In genomic region chr12:11026118-11026517, GRCh38 we compare ENCODE assay signal across 24 cellular contexts. TPM values are rescaled to one million over a fixed set of nuclear protein-coding genes. Genes with fewer than 3 reads are reported as not detected.
A peak's percentile ranks its signal among the peaks of the same experiment; 100 is the strongest.
DNase-seq lines count a peak whose midpoint lies in the region; ATAC-seq, FAIRE-seq and TF ChIP-seq lines count a peak whose summit lies in the region.
"Had no signal": no experiment of that assay in that cellular context is flagged by ENCODE, and none has a peak within 500 bp of the region (broad histone marks: within the 10 kb centered on the region; RNA-seq: fewer than 3 reads in every experiment).

No MANE protein-coding gene starts in this region.

- H3K4me3 ChIP-seq in A673 (ENCODE audit: low read depth, low read length, poor library complexity, severe bottlenecking), result no peak overlapping the region
- no peak overlapping the region for H3K4me3 ChIP-seq in uterus
- H3K4me3 ChIP-seq in transverse colon, result no peak overlapping the region
- no peak overlapping the region for H3K4me3 ChIP-seq in aorta (ENCODE audit: low read length in 2 of 2)
- H3K4me3 ChIP-seq: breast epithelium, left lung, PC-9 had no signal

- no peak for TF ChIP-seq EP300 in transverse colon (IDR thresholded peaks at IDR 0.05; ENCODE audit: low read depth)

- DNase-seq in A673 (ENCODE audit: low spot score), result no peak
- no peak for DNase-seq in foreskin keratinocyte
- DNase-seq in uterus, result no peak
- DNase-seq in transverse colon, result no peak
- no peak for DNase-seq in aorta
- DNase-seq in GM12892 (ENCODE audit: insufficient read length), result no peak
- DNase-seq: activated CD8-positive, alpha-beta memory T cell treated with anti-CD3 and anti-CD28 coated beads, Interleukin-2, amount 50 U/mL, for 48 hours; activated naive CD8-positive, alpha-beta T cell treated with anti-CD3 and anti-CD28 coated beads, Interleukin-2, amount 50 U/mL, for 24 hours; CD4-positive, alpha-beta memory T cell; DMS79; left lung; MM.1S; NCI-H1436 treated with DMSO at 0.1 percent for 48 hours; NCI-H2171; NCI-H748 treated with DMSO at 0.1 percent for 48 hours; PC-9; stimulated activated CD4-positive, alpha-beta T cell treated with anti-CD3 and anti-CD28 coated beads, Interleukin-1b, Interleukin-23, amount 100 ng/mL, for 48 hours; stimulated activated naive B cell treated with anti-CD40 and anti-IgM and Interleukin-4, amounts not matched to agents 10 μg/mL and 1 μg/mL and 100 μg/mL, for 72 hours had no signal

- POLR2A ChIA-PET in A673 (lab: Charles Lee; ENCODE audit: low non-redundant PET), result no interaction called here

- H3K27me3 ChIP-seq in A673 (replicated peaks; ENCODE audit: insufficient read depth, low read depth, low read length, poor library complexity) (no peaks in the 10 kb centered on the region), foreskin keratinocyte (no peaks in the 10 kb centered on the region), uterus (no peaks in the 10 kb centered on the region), transverse colon (no peaks in the 10 kb centered on the region), aorta (ENCODE audit: control insufficient read depth in 1 of 2, insufficient read depth in 2 of 2, low read length in 1 of 2) (no peaks in the 10 kb centered on the region)
- H3K27me3 ChIP-seq: breast epithelium, left lung had no signal

- H3K27ac ChIP-seq in A673 (ENCODE audit: low read depth, low read length, poor library complexity, severe bottlenecking) (no peak overlapping the region), VCaP (no peak overlapping the region), foreskin keratinocyte (no peak overlapping the region), uterus (no peak overlapping the region), transverse colon (no peak overlapping the region), aorta (ENCODE audit: low read depth in 1 of 2, low read length in 2 of 2) (no peak overlapping the region)
- H3K27ac ChIP-seq: breast epithelium, left lung, PC-9 had no signal

- 0 out of 2 replicates have a peak, but pooled peaks have one; percentile 16 for TF ChIP-seq CTCF in A673 (conservative IDR thresholded peaks at IDR 0.05; ENCODE audit: low read depth, low read length)
- TF ChIP-seq CTCF in GM12872 (IDR thresholded peaks at IDR 0.05; ENCODE audit: insufficient read depth, low read depth, low read length), result 0 out of 3 replicates have a peak, but pooled peaks have one; percentile 13
- TF ChIP-seq CTCF in VCaP (conservative IDR thresholded peaks at IDR 0.05), result peak; percentile 10; the same call in 1 of the 2 replicates
- TF ChIP-seq CTCF in foreskin keratinocyte (conservative IDR thresholded peaks at IDR 0.05), result peak; percentile 8
- no peak for TF ChIP-seq CTCF in uterus (IDR thresholded peaks at IDR 0.05)
- TF ChIP-seq CTCF in transverse colon (IDR thresholded peaks at IDR 0.05), result no peak

- ATAC-seq in foreskin keratinocyte (no peak), aorta (ENCODE audit: low FRiP score) (no peak)
- ATAC-seq: activated naive CD8-positive, alpha-beta T cell treated with anti-CD3 and anti-CD28 coated beads, Interleukin-2, amount 50 U/mL, for 24 hours; left lung; stimulated activated naive B cell treated with anti-CD40 and anti-IgM and Interleukin-4, amounts not matched to agents 10 μg/mL and 1 μg/mL and 100 μg/mL, for 72 hours had no signal

- no peaks in the 10 kb centered on the region for H3K9me3 ChIP-seq in A673 (ENCODE audit: low read depth, low read length, poor library complexity, severe bottlenecking)
- no peaks in the 10 kb centered on the region for H3K9me3 ChIP-seq in uterus
- no peaks in the 10 kb centered on the region for H3K9me3 ChIP-seq in transverse colon
- no peaks in the 10 kb centered on the region for H3K9me3 ChIP-seq in aorta (ENCODE audit: control insufficient read depth, low read length)
- H3K9me3 ChIP-seq: breast epithelium had no signal

- H3K4me1 ChIP-seq in A673 (ENCODE audit: insufficient read depth, low read length, poor library complexity, severe bottlenecking), result no peaks in the 10 kb centered on the region
- no peaks in the 10 kb centered on the region for H3K4me1 ChIP-seq in foreskin keratinocyte
- H3K4me1 ChIP-seq in uterus, result no peaks in the 10 kb centered on the region
- H3K4me1 ChIP-seq in transverse colon, result no peaks in the 10 kb centered on the region
- peaks cover 0 to 2% of the 10 kb centered on the region in 2 donors for H3K4me1 ChIP-seq in aorta (ENCODE audit: control insufficient read depth in 1 of 2, insufficient read depth in 2 of 2, low read length in 2 of 2)
- H3K4me1 ChIP-seq: breast epithelium, left lung had no signal

- no peak for TF ChIP-seq POLR2A in uterus (IDR thresholded peaks at IDR 0.05)
- no peak for TF ChIP-seq POLR2A in transverse colon (IDR thresholded peaks at IDR 0.05)
- no peak for TF ChIP-seq POLR2A in GM12892 (IDR thresholded peaks at IDR 0.05; ENCODE audit: low read depth, low read length)

- WGBS in transverse colon (ENCODE audit: low coverage in 1 of 2), 2 donors, result 91 to 100% methylated on average over 2 to 6 of the region's 6 CpGs
- 93% methylated on average over 6 of the region's 6 CpGs for WGBS in aorta, 2 donors

- no peak for FAIRE-seq in GM12892 (lab: Jason Lieb, UNC)

- CTCF ChIA-PET in A673 (lab: Charles Lee), result no interaction called here

- H3K36me3 ChIP-seq in A673 (ENCODE audit: insufficient read depth, low read length, poor library complexity, severe bottlenecking) (no peaks in the 10 kb centered on the region), uterus (no peaks in the 10 kb centered on the region), transverse colon (no peaks in the 10 kb centered on the region), aorta (ENCODE audit: control insufficient read depth in 1 of 2, insufficient read depth in 2 of 2, low read length in 1 of 2) (peaks cover 0 to 2% of the 10 kb centered on the region in 2 donors)
- H3K36me3 ChIP-seq: breast epithelium had no signal

- intact Hi-C loops in A673 (cut with micrococcal nuclease; ENCODE audit: unreplicated experiment) (no loop called here), uterus (cut with DNase I; ENCODE audit: low total_unique reads) (no loop called here), transverse colon (cut with DNase I; ENCODE audit: low total_unique reads) (no loop called here), aorta (cut with DNase I) (no loop called here)

- in situ Hi-C loops in transverse colon (cut with MboI; ENCODE audit: low pct_ligation_motif_present in 1 of 4, low pct_unique_long_range_greater_than_20kb in 1 of 4, low sequenced_read_pairs in 3 of 4), result no loop called here

- no TSS peak for BruUV-seq in A673 (replicated peaks; lab: Mats Ljungman, UMichigan)

RNA-seq across cellular contexts. Expression of gene TAS2R19, which starts 3.7 kb away (rescaled TPM):
- total RNA-seq in A673 (2021), result 4.8 and 5.2 TPM in 2 replicates
- 0.49 and 0.61 TPM in 2 replicates for total RNA-seq in foreskin keratinocyte
- polyA plus RNA-seq in foreskin keratinocyte, result not detected in 2 replicates
- total RNA-seq in uterus, result 10 to 100 TPM in 2 of 4 donors, 1 to 10 TPM in 2; 2.6 to 32.1 (median 8.2) TPM
- total RNA-seq in transverse colon, result 1 to 10 TPM; 1.4 to 9.2 (median 5.0) TPM
- 1 to 10 TPM; 5.9 to 9.1 TPM for total RNA-seq in aorta
- polyA plus RNA-seq in aorta, result under 1 TPM in 1 of 2 donors, not detected in 1; 0.72 TPM
- 0.83 TPM for polyA plus RNA-seq in GM12892 (2012; ENCODE audit: missing spikeins)
- polyA plus RNA-seq: CD4-positive, alpha-beta memory T cell had no signal

RNA-seq across cellular contexts. Expression of gene TAS2R31, which starts 5.1 kb away (rescaled TPM):
- 4.4 and 5.2 TPM in 2 replicates for total RNA-seq in A673 (2021)
- total RNA-seq in foreskin keratinocyte, result 0.61 and 0.74 TPM in 2 replicates
- polyA plus RNA-seq in foreskin keratinocyte, result not detected in 2 replicates
- 10 to 100 TPM in 3 of 4 donors, under 1 TPM in 1; 0.59 to 30.8 (median 15.7) TPM for total RNA-seq in uterus
- total RNA-seq in transverse colon, result 10 to 100 TPM in 3 of 4 donors, 1 to 10 TPM in 1; 4.5 to 27.5 (median 15.0) TPM
- 1 to 10 TPM; 5.3 to 9.1 TPM for total RNA-seq in aorta
- under 1 TPM in 1 of 2 donors, not detected in 1; 0.82 TPM for polyA plus RNA-seq in aorta
- 0.91 TPM for polyA plus RNA-seq in GM12892 (2012; ENCODE audit: missing spikeins)
- polyA plus RNA-seq: CD4-positive, alpha-beta memory T cell had no signal

RNA-seq across cellular contexts. Expression of gene TAS2R20, which starts 28.0 kb away (rescaled TPM):
- total RNA-seq in A673 (2021) (2.7 and 3.0 TPM in 2 replicates), foreskin keratinocyte (0.21 and 0.44 TPM in 2 replicates), uterus (10 to 100 TPM in 1 of 4 donors, 1 to 10 TPM in 2, under 1 TPM in 1; 0.77 to 24.1 (median 4.8) TPM), transverse colon (1 to 10 TPM in 3 of 4 donors, not detected in 1; 2.6 to 6.0 (median 5.6) TPM), aorta (1 to 10 TPM; 4.3 to 4.8 TPM)
- polyA plus RNA-seq in foreskin keratinocyte (0.08 TPM in 1 of 2 replicates, not detected in the other), aorta (under 1 TPM in 1 of 2 donors, not detected in 1; 0.49 TPM)
- polyA plus RNA-seq in GM12892 (2012; ENCODE audit: missing spikeins), result 0.83 TPM

RNA-seq across cellular contexts. Expression of gene TAS2R46, which starts 36.0 kb away (rescaled TPM):
- total RNA-seq in A673 (2021) (2.2 and 3.1 TPM in 2 replicates), foreskin keratinocyte (0.11 and 0.24 TPM in 2 replicates), uterus (1 to 10 TPM in 2 of 4 donors, not detected in 2; 5.5 to 8.7 TPM), transverse colon (1 to 10 TPM in 2 of 4 donors, not detected in 2; 2.4 to 3.8 TPM), aorta (1 to 10 TPM; 3.3 to 3.9 TPM)
- polyA plus RNA-seq in foreskin keratinocyte (not detected in 2 replicates), aorta (not detected)
- 0.40 TPM for polyA plus RNA-seq in GM12892 (2012; ENCODE audit: missing spikeins)
- polyA plus RNA-seq: AG04450, esophagus had no signal

RNA-seq across cellular contexts. Expression of gene TAS2R50, which starts 39.4 kb away (rescaled TPM):
- total RNA-seq in A673 (2021) (1.6 and 2.7 TPM in 2 replicates), foreskin keratinocyte (0.11 and 0.31 TPM in 2 replicates), uterus (10 to 100 TPM in 1 of 4 donors, 1 to 10 TPM in 2, not detected in 1; 1.2 to 20.0 (median 5.8) TPM), transverse colon (1 to 10 TPM in 3 of 4 donors, not detected in 1; 4.1 to 7.1 (median 4.9) TPM), aorta (1 to 10 TPM; 3.3 to 5.7 TPM)
- polyA plus RNA-seq in foreskin keratinocyte (not detected in 2 replicates), aorta (not detected)
- not detected for polyA plus RNA-seq in GM12892 (2012; ENCODE audit: missing spikeins)
- polyA plus RNA-seq: CD4-positive, alpha-beta memory T cell; esophagus; thymus had no signal

Comparison
In these comparisons a context has a peak if more than half of its experiments do, and no peak if none do; other contexts are left out.
1. CTCF ChIP-seq: peak in A673 (single experiment), GM12872 (single experiment), VCaP (single experiment) and foreskin keratinocyte (single experiment); none in uterus (0 of 4) and transverse colon (0 of 5).